ENCODE assay signal across 15 cellular contexts in the genomic region with DNA sequence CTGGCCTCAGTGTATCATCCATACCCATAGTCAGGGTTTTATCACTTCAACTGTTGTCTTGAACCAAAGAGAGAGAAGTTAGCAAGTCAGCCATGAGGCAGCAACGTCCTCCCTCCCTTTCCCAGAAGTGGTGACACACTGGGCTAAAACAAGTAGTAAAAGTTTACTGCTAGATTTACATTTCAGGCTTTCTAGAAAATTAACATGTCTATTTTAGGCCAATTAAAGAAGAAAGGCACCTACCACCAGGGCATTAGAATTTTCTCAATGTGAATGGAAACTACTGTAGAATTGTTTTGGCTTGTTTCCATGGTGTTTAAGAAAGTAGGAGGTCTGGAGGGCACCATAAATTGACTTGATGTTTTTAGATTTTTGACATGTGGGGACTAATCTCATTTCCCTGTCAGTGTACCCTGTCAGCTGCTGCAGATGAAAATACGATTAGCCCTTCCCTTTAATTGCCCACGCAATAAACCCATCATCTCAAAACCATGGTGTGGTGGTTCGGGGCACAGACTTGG.
DNase-seq lines count a peak whose midpoint lies in the region; ATAC-seq, FAIRE-seq and TF ChIP-seq lines count a peak whose summit lies in the region.
"Had no signal": no experiment of that assay in that cellular context is flagged by ENCODE, and none has a peak within 500 bp of the region (broad histone marks: within the 10 kb centered on the region; RNA-seq: fewer than 3 reads in every experiment).

No MANE protein-coding gene starts in this region.

- H3K79me2 ChIP-seq in PC-3 (ENCODE audit: low read length) = no peaks in the 10 kb centered on the region

- no peak overlapping the region for H3K4me3 Mint-ChIP-seq in T-helper 2 cell treated with Interferon-gamma antibody and Interleukin-4, amounts not matched to agents 5 μg/mL and 100 μg/mL, for 36 hours
- H3K4me3 Mint-ChIP-seq in CD4-positive, alpha-beta T cell = no peak overlapping the region
- H3K4me3 Mint-ChIP-seq in CD4-positive, alpha-beta memory T cell = no peak overlapping the region
- H3K4me3 Mint-ChIP-seq: activated CD4-positive, alpha-beta T cell treated with anti-CD3 and anti-CD28 coated beads, Interleukin-2, amount 10 ng/mL, durations not matched to agents 7 days and 5 days had no signal

- H3K27me3 Mint-ChIP-seq in T-helper 2 cell treated with Interferon-gamma antibody and Interleukin-4, amounts not matched to agents 5 μg/mL and 100 μg/mL, for 36 hours (ENCODE audit: low read depth) = no peaks in the 10 kb centered on the region
- H3K27me3 Mint-ChIP-seq in CD4-positive, alpha-beta T cell = peaks cover 42% of the 10 kb centered on the region
- H3K27me3 Mint-ChIP-seq in CD4-positive, alpha-beta memory T cell = peaks cover 2% of the 10 kb centered on the region in 2 donors
- H3K27me3 Mint-ChIP-seq: activated CD4-positive, alpha-beta T cell treated with anti-CD3 and anti-CD28 coated beads, Interleukin-2, amount 10 ng/mL, durations not matched to agents 7 days and 5 days had no signal

- no TSS peak for BruUV-seq in PC-3 (replicated peaks; lab: Mats Ljungman, UMichigan)

- peaks cover 8% of the 10 kb centered on the region for H3K4me1 Mint-ChIP-seq in T-helper 2 cell treated with Interferon-gamma antibody and Interleukin-4, amounts not matched to agents 5 μg/mL and 100 μg/mL, for 36 hours (ENCODE audit: low read depth)
- no peaks in the 10 kb centered on the region for H3K4me1 Mint-ChIP-seq in CD4-positive, alpha-beta T cell (ENCODE audit: low read depth)
- no peaks in the 10 kb centered on the region for H3K4me1 Mint-ChIP-seq in CD4-positive, alpha-beta memory T cell

- H3K36me3 Mint-ChIP-seq in T-helper 2 cell treated with Interferon-gamma antibody and Interleukin-4, amounts not matched to agents 5 μg/mL and 100 μg/mL, for 36 hours (ENCODE audit: low read depth) = no peaks in the 10 kb centered on the region
- H3K36me3 Mint-ChIP-seq in CD4-positive, alpha-beta T cell (ENCODE audit: low read depth) = no peaks in the 10 kb centered on the region
- no peaks in the 10 kb centered on the region for H3K36me3 Mint-ChIP-seq in CD4-positive, alpha-beta memory T cell

- H3K9me2 ChIP-seq in PC-3 (replicated peaks; ENCODE audit: low read length) = no peaks in the 10 kb centered on the region

- H3F3A ChIP-seq in PC-3 (ENCODE audit: low read length, unreplicated experiment) = no peaks in the 10 kb centered on the region

- POLR2A ChIA-PET in PC-3 (lab: Charles Lee; ENCODE audit: unreplicated experiment) = no interaction called here
- POLR2A ChIA-PET in CD4-positive, alpha-beta T cell (lab: Charles Lee) = no interaction called here
- POLR2A ChIA-PET in CD4-positive, alpha-beta memory T cell (lab: Charles Lee; ENCODE audit: partially characterized antibody) = no interaction called here

- no peaks in the 10 kb centered on the region for H3K9me3 Mint-ChIP-seq in T-helper 2 cell treated with Interferon-gamma antibody and Interleukin-4, amounts not matched to agents 5 μg/mL and 100 μg/mL, for 36 hours
- H3K9me3 Mint-ChIP-seq in CD4-positive, alpha-beta T cell = no peaks in the 10 kb centered on the region
- H3K9me3 Mint-ChIP-seq in CD4-positive, alpha-beta memory T cell = peaks cover 0 to 2% (median 0%) of the 10 kb centered on the region in 8 donors
- H3K9me3 Mint-ChIP-seq: activated CD4-positive, alpha-beta T cell treated with anti-CD3 and anti-CD28 coated beads, Interleukin-2, amount 10 ng/mL, durations not matched to agents 7 days and 5 days had no signal

- no peak overlapping the region for H3K27ac Mint-ChIP-seq in T-helper 2 cell treated with Interferon-gamma antibody and Interleukin-4, amounts not matched to agents 5 μg/mL and 100 μg/mL, for 36 hours
- H3K27ac Mint-ChIP-seq in CD4-positive, alpha-beta T cell = no peak overlapping the region
- no peak overlapping the region for H3K27ac Mint-ChIP-seq in CD4-positive, alpha-beta memory T cell
- H3K27ac Mint-ChIP-seq: activated CD4-positive, alpha-beta T cell treated with anti-CD3 and anti-CD28 coated beads, Interleukin-2, amount 10 ng/mL, durations not matched to agents 7 days and 5 days had no signal

- no peaks in the 10 kb centered on the region for H3K27me3 ChIP-seq in iPS-18a (ENCODE audit: control insufficient read depth, insufficient read depth, low read length)
- H3K27me3 ChIP-seq in PC-3 (ENCODE audit: low read length) = no peaks in the 10 kb centered on the region
- H3K27me3 ChIP-seq in CD4-positive, alpha-beta T cell (ENCODE audit: control insufficient read depth, insufficient read depth, low read length) = peaks cover 10% of the 10 kb centered on the region
- H3K27me3 ChIP-seq in CD4-positive, alpha-beta memory T cell (ENCODE audit: insufficient read depth, low read length) = no peaks in the 10 kb centered on the region
- H3K27me3 ChIP-seq: sigmoid colon had no signal

- no peaks in the 10 kb centered on the region for H3K36me3 ChIP-seq in iPS-18a (ENCODE audit: control insufficient read depth, low read depth, low read length)
- H3K36me3 ChIP-seq in PC-3 (ENCODE audit: low read depth, low read length) = no peaks in the 10 kb centered on the region
- no peaks in the 10 kb centered on the region for H3K36me3 ChIP-seq in CD4-positive, alpha-beta memory T cell (ENCODE audit: insufficient read depth, low read length)
- H3K36me3 ChIP-seq: sigmoid colon had no signal

- peak; percentile 6 for DNase-seq in CD1c-positive myeloid dendritic cell (ENCODE audit: extremely low spot score)
- no peak for DNase-seq in GM12892 (ENCODE audit: insufficient read length)
- peak; percentile 45 for DNase-seq in T-helper 2 cell treated with Interferon-gamma antibody and Interleukin-4, amounts not matched to agents 5 μg/mL and 100 μg/mL, for 36 hours (ENCODE audit: low spot score)
- no peak for DNase-seq in PC-3
- no peak for DNase-seq in CD4-positive, alpha-beta T cell
- no peak for DNase-seq in NCI-H2227 treated with DMSO at 0.1 percent for 48 hours (lab: John Stamatoyannopoulos, UW)
- DNase-seq in CD4-positive, alpha-beta memory T cell = no peak
- DNase-seq: activated CD4-positive, alpha-beta T cell treated with anti-CD3 and anti-CD28 coated beads, Interleukin-2, amount 10 ng/mL, durations not matched to agents 7 days and 5 days; activated naive CD4-positive, alpha-beta T cell treated with anti-CD3 and anti-CD28 coated beads, Interleukin-2, amount 50 U/mL, for 16 hours; MM.1S; sigmoid colon; SW 1271; trophoblast cell had no signal

- TF ChIP-seq POLR2A in GM12892 (IDR thresholded peaks at IDR 0.05; ENCODE audit: low read depth, low read length) = no peak

- no peak overlapping the region for H2AFZ ChIP-seq in PC-3 (ENCODE audit: low read length)

- H3K4me1 ChIP-seq in iPS-18a (ENCODE audit: control insufficient read depth, low read depth, low read length) (peaks cover 37% of the 10 kb centered on the region), PC-3 (ENCODE audit: insufficient read depth, low read length) (peaks cover 41% of the 10 kb centered on the region)
- H3K4me1 ChIP-seq in CD4-positive, alpha-beta memory T cell (ENCODE audit: insufficient read depth, low read length) = no peaks in the 10 kb centered on the region
- H3K4me1 ChIP-seq: sigmoid colon had no signal

- H3K4me2 ChIP-seq in PC-3 (ENCODE audit: low read length) = no peak overlapping the region

- peak overlapping the region; percentile 33 for H3K9ac ChIP-seq in iPS-18a (ENCODE audit: low read length)
- no peak overlapping the region for H3K9ac ChIP-seq in PC-3 (ENCODE audit: low read length)

- TF ChIP-seq CTCF in PC-3 (conservative IDR thresholded peaks at IDR 0.05; ENCODE audit: low read depth, low read length) = no peak
- no peak for TF ChIP-seq CTCF in CD4-positive, alpha-beta T cell (IDR thresholded peaks at IDR 0.05)

- peak; percentile 17 for FAIRE-seq in GM12892 (lab: Jason Lieb, UNC)

- peak overlapping the region; percentile 36 for H3K4me3 ChIP-seq in iPS-18a (ENCODE audit: low read length)
- no peak overlapping the region for H3K4me3 ChIP-seq in PC-3 (ENCODE audit: low read length)
- H3K4me3 ChIP-seq in CD4-positive, alpha-beta memory T cell (ENCODE audit: low read length in 2 of 2) = no peak overlapping the region
- H3K4me3 ChIP-seq: sigmoid colon had no signal

- intact Hi-C loops in PC-3 (cut with micrococcal nuclease) = no loop called here
- intact Hi-C loops in CD4-positive, alpha-beta T cell (cut with DNase I, micrococcal nuclease) = no loop called here
- intact Hi-C loops in CD4-positive, alpha-beta memory T cell (cut with micrococcal nuclease) = no loop called here

- H4K20me1 ChIP-seq in PC-3 (ENCODE audit: low read length) = no peaks in the 10 kb centered on the region

- H3K9me3 ChIP-seq in iPS-18a (ENCODE audit: control insufficient read depth, low read depth, low read length) = no peaks in the 10 kb centered on the region
- no peaks in the 10 kb centered on the region for H3K9me3 ChIP-seq in PC-3 (ENCODE audit: low read length)
- no peaks in the 10 kb centered on the region for H3K9me3 ChIP-seq in CD4-positive, alpha-beta T cell (ENCODE audit: control insufficient read depth, low read length)
- no peaks in the 10 kb centered on the region for H3K9me3 ChIP-seq in CD4-positive, alpha-beta memory T cell (ENCODE audit: control insufficient read depth in 1 of 2, low read length in 2 of 2)
- H3K9me3 ChIP-seq: sigmoid colon had no signal

- peak overlapping the region; percentile 70 for H3K27ac ChIP-seq in iPS-18a (ENCODE audit: low read length)
- H3K27ac ChIP-seq in PC-3 (ENCODE audit: low read length) = no peak overlapping the region
- H3K27ac ChIP-seq in CD4-positive, alpha-beta T cell (ENCODE audit: low read depth, low read length) = no peak overlapping the region
- H3K27ac ChIP-seq in CD4-positive, alpha-beta memory T cell (ENCODE audit: low read depth, low read length) = no peak overlapping the region
- H3K27ac ChIP-seq: HL-60, sigmoid colon had no signal

- CTCF ChIA-PET in PC-3 (lab: Charles Lee) = no interaction called here
- CTCF ChIA-PET in CD4-positive, alpha-beta T cell (lab: Charles Lee) = no interaction called here
- CTCF ChIA-PET in CD4-positive, alpha-beta memory T cell (lab: Charles Lee; ENCODE audit: partially characterized antibody) = no interaction called here

- ATAC-seq in PC-3 = no peak
- no peak for ATAC-seq in CD4-positive, alpha-beta T cell (ENCODE audit: poor library complexity)

Comparison
In these comparisons a context has a peak if more than half of its experiments do, and no peak if none do; other contexts are left out.
1. DNase-seq: peak in CD1c-positive myeloid dendritic cell (single experiment) and T-helper 2 cell treated with Interferon-gamma antibody and Interleukin-4, amounts not matched to agents 5 μg/mL and 100 μg/mL, for 36 hours (single experiment); none in GM12892 (single experiment), PC-3 (single experiment), CD4-positive, alpha-beta T cell (0 of 10), NCI-H2227 treated with DMSO at 0.1 percent for 48 hours (single experiment) and CD4-positive, alpha-beta memory T cell (0 of 5).